Comparison of ENCODE assay signal across 10 cellular contexts in genomic region chr17:411416-412120, GRCh38. TPM values are rescaled to one million over a fixed set of nuclear protein-coding genes. Genes with fewer than 3 reads are reported as not detected.
A peak's percentile ranks its signal among the peaks of the same experiment; 100 is the strongest.
DNase-seq lines count a peak whose midpoint lies in the region; ATAC-seq and TF ChIP-seq lines count a peak whose summit lies in the region.
"Had no signal": no experiment of that assay in that cellular context is flagged by ENCODE, and none has a peak within 500 bp of the region (broad histone marks: within the 10 kb centered on the region; RNA-seq: fewer than 3 reads in every experiment).

No MANE protein-coding gene starts in this region.

- no peaks in the 10 kb centered on the region for H3K9me3 ChIP-seq in DOHH2 (ENCODE audit: control insufficient read depth, insufficient read depth, low read length)
- no peaks in the 10 kb centered on the region for H3K9me3 ChIP-seq in OCI-LY1 (ENCODE audit: low read length)
- H3K9me3 ChIP-seq in duodenal mucosa (ENCODE audit: control insufficient read depth in 1 of 2, low read length in 2 of 2), result no peaks in the 10 kb centered on the region
- no peaks in the 10 kb centered on the region for H3K9me3 ChIP-seq in neural progenitor cell (ENCODE audit: low read depth)

- H3K79me2 ChIP-seq in DOHH2 (ENCODE audit: control insufficient read depth, low read length) (peaks cover 15% of the 10 kb centered on the region), OCI-LY1 (ENCODE audit: insufficient read depth, low read length) (no peaks in the 10 kb centered on the region), neural progenitor cell (ENCODE audit: low read depth) (no peaks in the 10 kb centered on the region)

- H3K4me3 Mint-ChIP-seq in neural progenitor cell, result peak overlapping the region; percentile 89

- H3K27ac ChIP-seq in DOHH2 (ENCODE audit: low read depth, low read length), result no peak overlapping the region
- no peak overlapping the region for H3K27ac ChIP-seq in OCI-LY1 (ENCODE audit: low read depth, low read length, poor library complexity, severe bottlenecking)
- no peak overlapping the region for H3K27ac ChIP-seq in duodenal mucosa (ENCODE audit: low read depth, low read length)
- no peak overlapping the region for H3K27ac ChIP-seq in neural progenitor cell

- H3K9me2 ChIP-seq in DOHH2 (replicated peaks; ENCODE audit: control insufficient read depth, low read length) (no peaks in the 10 kb centered on the region), OCI-LY1 (ENCODE audit: low read depth, low read length) (no peaks in the 10 kb centered on the region)

- no peaks in the 10 kb centered on the region for H3K27me3 ChIP-seq in DOHH2 (ENCODE audit: control insufficient read depth, low read length)
- H3K27me3 ChIP-seq in OCI-LY1 (ENCODE audit: insufficient read depth, low read length), result no peaks in the 10 kb centered on the region
- no peaks in the 10 kb centered on the region for H3K27me3 ChIP-seq in duodenal mucosa (ENCODE audit: control insufficient read depth in 1 of 2, insufficient read depth in 2 of 2, low read length in 2 of 2)
- no peaks in the 10 kb centered on the region for H3K27me3 ChIP-seq in neural progenitor cell

- no peak for TF ChIP-seq CTCF in DOHH2 (IDR thresholded peaks at IDR 0.05; ENCODE audit: low read depth, low read length, poor library complexity, severe bottlenecking)
- no peak for TF ChIP-seq CTCF in OCI-LY1 (IDR thresholded peaks at IDR 0.05; ENCODE audit: low read length)
- TF ChIP-seq CTCF in neural progenitor cell (IDR thresholded peaks at IDR 0.05), result no peak

- no peak for ATAC-seq in HG03521 (IDR thresholded peaks at IDR 0.05; ENCODE audit: unreplicated experiment)
- ATAC-seq in HG02840 (IDR thresholded peaks at IDR 0.05; ENCODE audit: low FRiP score, unreplicated experiment), result no peak

- H3K4me1 ChIP-seq in DOHH2 (ENCODE audit: control insufficient read depth, low read length) (peaks cover 31% of the 10 kb centered on the region), OCI-LY1 (ENCODE audit: insufficient read depth, low read length, severe bottlenecking) (peaks cover 35% of the 10 kb centered on the region), duodenal mucosa (ENCODE audit: control insufficient read depth in 1 of 2, insufficient read depth in 2 of 2, low read length in 2 of 2) (peaks cover 17 to 39% of the 10 kb centered on the region in 2 donors), neural progenitor cell (peaks cover 4% of the 10 kb centered on the region)

- peaks cover 9% of the 10 kb centered on the region for H3K36me3 Mint-ChIP-seq in neural progenitor cell

- H4K20me1 ChIP-seq in DOHH2 (ENCODE audit: control insufficient read depth, insufficient read depth, low read depth, low read length), result no peaks in the 10 kb centered on the region
- no peaks in the 10 kb centered on the region for H4K20me1 ChIP-seq in OCI-LY1 (ENCODE audit: insufficient read depth, low read length)
- H4K20me1 ChIP-seq in neural progenitor cell (ENCODE audit: low read depth), result no peaks in the 10 kb centered on the region

- H3K36me3 ChIP-seq in DOHH2 (ENCODE audit: control insufficient read depth, low read length) (peaks cover 3% of the 10 kb centered on the region; the same call in 1 of the 2 replicates), OCI-LY1 (ENCODE audit: insufficient read depth, low read length) (peaks cover 5% of the 10 kb centered on the region; the same call in 1 of the 2 replicates), duodenal mucosa (ENCODE audit: control insufficient read depth in 1 of 2, insufficient read depth in 2 of 2, low read length in 2 of 2) (peaks cover 0 to 15% of the 10 kb centered on the region in 2 donors), neural progenitor cell (no peaks in the 10 kb centered on the region)

- H3K9ac ChIP-seq in OCI-LY1 (ENCODE audit: low read length) (no peak overlapping the region; the same call in 1 of the 2 replicates), duodenal mucosa (ENCODE audit: low read depth in 1 of 2, low read length in 2 of 2) (peak overlapping the region; percentile 6 to 76), neural progenitor cell (no peak overlapping the region)

- no peak overlapping the region for H3K27ac Mint-ChIP-seq in neural progenitor cell

- H3K27me3 Mint-ChIP-seq in neural progenitor cell (ENCODE audit: insufficient read depth, low read depth), result peaks cover 7% of the 10 kb centered on the region

- H3F3A ChIP-seq in DOHH2 (ENCODE audit: control insufficient read depth, insufficient read depth), result no peaks in the 10 kb centered on the region
- no peaks in the 10 kb centered on the region for H3F3A ChIP-seq in OCI-LY1 (ENCODE audit: insufficient read depth, low read length)
- H3F3A ChIP-seq in neural progenitor cell (ENCODE audit: low read depth), result peaks cover 19% of the 10 kb centered on the region

- peak overlapping the region; percentile 86 for H3K4me2 ChIP-seq in DOHH2 (ENCODE audit: low read length)
- peak overlapping the region; percentile 79 for H3K4me2 ChIP-seq in OCI-LY1 (ENCODE audit: low read length)
- no peak overlapping the region for H3K4me2 ChIP-seq in neural progenitor cell

- H2AFZ ChIP-seq in OCI-LY1 (ENCODE audit: low read length) (no peak overlapping the region), neural progenitor cell (replicated peaks) (no peak overlapping the region)

- peaks cover 28% of the 10 kb centered on the region for H3K4me1 Mint-ChIP-seq in neural progenitor cell

- no peak for DNase-seq in neural progenitor cell (ENCODE audit: low spot score)
- no peak for DNase-seq in NCI-H526 (lab: John Stamatoyannopoulos, UW)
- DNase-seq in NCI-H1694 (lab: John Stamatoyannopoulos, UW), result no peak
- DNase-seq: NCI-H2081 treated with DMSO at 0.1 percent for 48 hours, Right ventricle myocardium superior had no signal

- no peaks in the 10 kb centered on the region for H3K9me3 Mint-ChIP-seq in neural progenitor cell

- H3K4me3 ChIP-seq in DOHH2 (ENCODE audit: low read length), result peak overlapping the region; percentile 81
- H3K4me3 ChIP-seq in OCI-LY1 (ENCODE audit: low read depth, low read length, poor library complexity, severe bottlenecking), result peak overlapping the region; percentile 81
- H3K4me3 ChIP-seq in duodenal mucosa (ENCODE audit: low read depth in 1 of 2, low read length in 2 of 2), result peak overlapping the region in 1 of 2 donors; percentile 82
- no peak overlapping the region for H3K4me3 ChIP-seq in neural progenitor cell

RNA-seq across cellular contexts. Expression of gene RFLNB, which starts 34.2 kb away (rescaled TPM):
- 6.5 and 9.5 TPM in 2 replicates for total RNA-seq in neural progenitor cell (ENCODE audit: low replicate concordance)

RNA-seq across cellular contexts. Expression of gene RPH3AL, which starts 59.0 kb away (rescaled TPM):
- total RNA-seq in neural progenitor cell (ENCODE audit: low replicate concordance), result 7.5 TPM in 2 replicates

Comparison
In these comparisons a context has a peak if more than half of its experiments do, and no peak if none do; other contexts are left out.
1. H3K9ac ChIP-seq: peak in duodenal mucosa (2 of 2); none in OCI-LY1 (single experiment) and neural progenitor cell (single experiment).